11 cellular contexts compared by ENCODE assay signal in genomic region chrX:39953879-39954278, GRCh38.
DNase-seq lines count a peak whose midpoint lies in the region; ATAC-seq and TF ChIP-seq lines count a peak whose summit lies in the region.
"Had no signal": no experiment of that assay in that cellular context is flagged by ENCODE, and none has a peak within 500 bp of the region (broad histone marks: within the 10 kb centered on the region; RNA-seq: fewer than 3 reads in every experiment).

No MANE protein-coding gene starts in this region.

- H3K36me3 Mint-ChIP-seq in activated naive CD4-positive, alpha-beta T cell treated with anti-CD3 and anti-CD28 coated beads for 36 hours (ENCODE audit: low read depth): no peaks in the 10 kb centered on the region

- H3K9me3 ChIP-seq in sigmoid colon: no peaks in the 10 kb centered on the region

- TF ChIP-seq POLR2A in sigmoid colon (IDR thresholded peaks at IDR 0.05): no peak

- no peaks in the 10 kb centered on the region for H3K27me3 Mint-ChIP-seq in stimulated activated naive CD8-positive, alpha-beta T cell treated with anti-CD3 and anti-CD28 coated beads, Interleukin-15, amount 100 ng/mL, for 72 hours
- H3K27me3 Mint-ChIP-seq in activated naive CD4-positive, alpha-beta T cell treated with anti-CD3 and anti-CD28 coated beads for 36 hours (ENCODE audit: low read depth): no peaks in the 10 kb centered on the region

- H3K27me3 ChIP-seq in sigmoid colon: no peaks in the 10 kb centered on the region

- H3K27ac ChIP-seq in sigmoid colon: no peak overlapping the region

- no peak for TF ChIP-seq CTCF in fibroblast of the aortic adventitia (IDR thresholded peaks at IDR 0.05; ENCODE audit: insufficient read depth, low read length)
- TF ChIP-seq CTCF in sigmoid colon (IDR thresholded peaks at IDR 0.05): no peak
- TF ChIP-seq CTCF in omental fat pad (IDR thresholded peaks at IDR 0.05): no peak

- CTCF ChIA-PET in HEK293T (lab: Yijun Ruan, JAX): no interaction called here
- CTCF ChIA-PET in activated naive CD4-positive, alpha-beta T cell treated with anti-CD3 and anti-CD28 coated beads for 36 hours (lab: Charles Lee): no interaction called here

- no peaks in the 10 kb centered on the region for H3K9me3 Mint-ChIP-seq in stimulated activated naive CD8-positive, alpha-beta T cell treated with anti-CD3 and anti-CD28 coated beads, Interleukin-15, amount 100 ng/mL, for 72 hours
- H3K9me3 Mint-ChIP-seq in activated naive CD4-positive, alpha-beta T cell treated with anti-CD3 and anti-CD28 coated beads for 36 hours: no peaks in the 10 kb centered on the region

- intact Hi-C loops in sigmoid colon (cut with DNase I): loop anchor here (5.0 kb wide), 1 partner anchor 58 kb away; no protein-coding TSS in a partner anchor
- intact Hi-C loops in activated naive CD4-positive, alpha-beta T cell treated with anti-CD3 and anti-CD28 coated beads for 36 hours (cut with micrococcal nuclease): no loop called here

- H3K4me1 Mint-ChIP-seq in stimulated activated naive CD8-positive, alpha-beta T cell treated with anti-CD3 and anti-CD28 coated beads, Interleukin-15, amount 100 ng/mL, for 72 hours: peaks cover 7% of the 10 kb centered on the region
- H3K4me1 Mint-ChIP-seq in activated naive CD4-positive, alpha-beta T cell treated with anti-CD3 and anti-CD28 coated beads for 36 hours (ENCODE audit: low read depth): peaks cover 12% of the 10 kb centered on the region

- DNase-seq in HEK293T (ENCODE audit: extremely low spot score) (peak; percentile 41), RPMI8226 (peak; percentile 41), fibroblast of the aortic adventitia (ENCODE audit: low read depth) (peak; percentile 60), sigmoid colon (peak; percentile 87), amygdala (lab: John Stamatoyannopoulos, UW) (no peak), omental fat pad (ENCODE audit: low spot score) (no peak)
- no peak for DNase-seq in stimulated activated naive CD8-positive, alpha-beta T cell treated with anti-CD3 and anti-CD28 coated beads, Interleukin-15, amount 100 ng/mL, for 72 hours
- no peak for DNase-seq in activated naive CD4-positive, alpha-beta T cell treated with anti-CD3 and anti-CD28 coated beads for 36 hours
- DNase-seq: erythroblast, NCI-H2171, trophoblast cell had no signal

- ATAC-seq in stimulated activated naive CD8-positive, alpha-beta T cell treated with anti-CD3 and anti-CD28 coated beads, Interleukin-15, amount 100 ng/mL, for 72 hours: no peak
- ATAC-seq in omental fat pad (ENCODE audit: low FRiP score): no peak

- POLR2A ChIA-PET in HEK293T (lab: Yijun Ruan, JAX): interaction anchor here (1.1 kb wide), 1 partner anchor 96 kb away, joined by 3 read pairs; no protein-coding TSS in a partner anchor

- 18 to 59% methylated on average over 10 of the region's 10 CpGs for WGBS in sigmoid colon, 2 donors

- peaks cover 0 to 8% (median 0%) of the 10 kb centered on the region in 4 donors for H3K4me1 ChIP-seq in sigmoid colon

- peak in 1 of 4 donors; percentile 26 for TF ChIP-seq EP300 in sigmoid colon (IDR thresholded peaks at IDR 0.05)

- H3K4me3 ChIP-seq in fibroblast of the aortic adventitia (ENCODE audit: low read depth, low read length) (no peak overlapping the region), sigmoid colon (no peak overlapping the region)

- no peak overlapping the region for H3K27ac Mint-ChIP-seq in stimulated activated naive CD8-positive, alpha-beta T cell treated with anti-CD3 and anti-CD28 coated beads, Interleukin-15, amount 100 ng/mL, for 72 hours
- no peak overlapping the region for H3K27ac Mint-ChIP-seq in activated naive CD4-positive, alpha-beta T cell treated with anti-CD3 and anti-CD28 coated beads for 36 hours

- H3K4me3 Mint-ChIP-seq in stimulated activated naive CD8-positive, alpha-beta T cell treated with anti-CD3 and anti-CD28 coated beads, Interleukin-15, amount 100 ng/mL, for 72 hours: no peak overlapping the region
- H3K4me3 Mint-ChIP-seq in activated naive CD4-positive, alpha-beta T cell treated with anti-CD3 and anti-CD28 coated beads for 36 hours: no peak overlapping the region

- no peaks in the 10 kb centered on the region for H3K36me3 ChIP-seq in sigmoid colon

TF ChIP-seq in HEK293T, 16 proteins besides CTCF, POLR2A, EP300 and RAD21:
- no peak for TF ChIP-seq CTBP1 (IDR thresholded peaks at IDR 0.05; ENCODE audit: borderline replicate concordance)
- TF ChIP-seq FOXK2 (IDR thresholded peaks at IDR 0.05): no peak
- no peak for TF ChIP-seq SP1 (IDR thresholded peaks at IDR 0.05)
- no peak for TF ChIP-seq ELF4 (IDR thresholded peaks at IDR 0.05)
- no peak for TF ChIP-seq FOXM1 (IDR thresholded peaks at IDR 0.05; ENCODE audit: borderline replicate concordance)
- no peak for TF ChIP-seq ZNF384 (IDR thresholded peaks at IDR 0.05)
- TF ChIP-seq SUZ12 (IDR thresholded peaks at IDR 0.05): no peak
- TF ChIP-seq L3MBTL2 (conservative IDR thresholded peaks at IDR 0.05): no peak

Comparison
In these comparisons a context has a peak if more than half of its experiments do, and no peak if none do; other contexts are left out.
1. DNase-seq: peak in HEK293T (single experiment), RPMI8226 (single experiment), fibroblast of the aortic adventitia (single experiment) and sigmoid colon (single experiment); none in amygdala (0 of 56), stimulated activated naive CD8-positive, alpha-beta T cell treated with anti-CD3 and anti-CD28 coated beads, Interleukin-15, amount 100 ng/mL, for 72 hours (0 of 2), activated naive CD4-positive, alpha-beta T cell treated with anti-CD3 and anti-CD28 coated beads for 36 hours (single experiment) and omental fat pad (single experiment).